Comparison of ENCODE assay signal across 24 cellular contexts in the genomic region with DNA sequence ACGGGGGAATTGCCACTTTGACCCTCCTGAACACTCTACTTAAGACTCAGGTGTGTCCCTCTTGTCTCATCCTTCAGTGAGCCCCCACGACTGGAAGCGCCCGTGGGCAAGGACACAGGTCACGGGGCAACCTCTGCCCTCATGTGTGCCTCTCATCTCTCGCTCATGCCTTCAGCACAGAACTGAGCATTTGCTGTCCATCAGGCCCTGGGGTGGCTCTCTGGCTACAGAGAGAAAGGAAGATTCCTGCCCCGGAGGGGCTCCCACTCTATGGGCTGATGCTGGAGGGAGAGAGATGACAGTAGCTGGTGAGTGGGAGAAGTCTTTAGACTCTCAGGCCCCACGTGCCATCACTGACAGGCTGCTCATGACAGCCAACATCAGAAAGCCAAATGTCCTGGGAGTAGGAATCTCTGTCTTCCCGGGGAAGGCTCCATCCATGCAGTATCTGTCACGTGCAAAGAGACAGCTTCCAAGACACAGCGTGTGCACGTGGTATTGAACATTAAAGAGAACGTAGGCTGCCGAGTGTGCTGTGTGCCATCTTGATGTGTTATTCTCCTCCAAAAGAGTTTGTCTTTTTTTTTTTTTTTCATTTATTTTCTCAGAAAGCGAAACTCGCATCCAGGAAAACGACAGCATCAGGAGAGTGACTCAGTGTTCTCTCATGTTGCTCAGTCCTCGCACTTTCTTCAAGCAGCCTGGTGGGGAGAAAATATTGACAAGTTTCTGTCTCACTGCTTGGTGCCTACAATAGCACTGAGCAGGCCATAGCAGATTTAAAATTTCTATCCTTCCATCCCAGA.
"Had no signal": no experiment of that assay in that cellular context is flagged by ENCODE, and none has a peak within 500 bp of the region (broad histone marks: within the 10 kb centered on the region; RNA-seq: fewer than 3 reads in every experiment).

No MANE protein-coding gene starts in this region.

- DNase-seq: activated CD4-positive, alpha-beta T cell treated with anti-CD3 and anti-CD28 coated beads for 36 hours; activated CD8-positive, alpha-beta memory T cell treated with anti-CD3 and anti-CD28 coated beads, Interleukin-2, amount 50 U/mL, for 4 hours; activated CD8-positive, alpha-beta T cell treated with anti-CD3 and anti-CD28 coated beads for 36 hours; activated naive CD4-positive, alpha-beta T cell treated with anti-CD3 and anti-CD28 coated beads, Interleukin-2, amount 50 U/mL, for 16 hours; activated naive CD8-positive, alpha-beta T cell treated with anti-CD3 and anti-CD28 coated beads, Interleukin-2, amount 10 ng/mL, durations not matched to agents 7 days and 5 days; adrenal gland; caudate nucleus; NCI-H1048; NCI-H146; NCI-H1930; NCI-H2107; NCI-H2171 treated with DMSO at 0.1 percent for 48 hours; NCI-H226; NCI-H526 treated with DMSO at 0.1 percent for 48 hours; NCI-H82; NK-92 treated with Interleukin-12 subunit alpha and Interleukin-12 subunit beta, amount 100 ng/mL, for 24 hours; OCI-M1; RPMI8226; T-cell; WERI-Rb-1 had no signal

- H3K27me3 ChIP-seq: adrenal gland, breast epithelium had no signal

- H3K4me1 ChIP-seq: adrenal gland, breast epithelium had no signal

- ATAC-seq: activated CD4-positive, alpha-beta T cell treated with anti-CD3 and anti-CD28 coated beads for 36 hours; activated CD8-positive, alpha-beta T cell treated with anti-CD3 and anti-CD28 coated beads for 36 hours; Panc1; Right ventricle myocardium inferior; T-cell had no signal

- H3K4me3 ChIP-seq: adrenal gland, breast epithelium, SK-N-MC had no signal

- H3K27ac ChIP-seq: adrenal gland, breast epithelium, SK-N-MC, WERI-Rb-1 had no signal

- H3K9me3 ChIP-seq: breast epithelium had no signal

- H3K36me3 ChIP-seq: adrenal gland, breast epithelium, WERI-Rb-1 had no signal
